Comparison of ENCODE assay signal across 33 cellular contexts in genomic region chr2:29084561-29084960, GRCh38. TPM values are rescaled to one million over a fixed set of nuclear protein-coding genes. Genes with fewer than 3 reads are reported as not detected.
"Had no signal": no experiment of that assay in that cellular context is flagged by ENCODE, and none has a peak within 500 bp of the region (broad histone marks: within the 10 kb centered on the region; RNA-seq: fewer than 3 reads in every experiment).

No MANE protein-coding gene starts in this region.

- H3K27ac ChIP-seq: ascending aorta, breast epithelium, cardiac muscle cell, colonic mucosa, epithelial cell of prostate, esophagus squamous epithelium, VCaP had no signal

- DNase-seq: activated CD4-positive, alpha-beta memory T cell treated with anti-CD3 and anti-CD28 coated beads, Interleukin-2, amount 10 ng/mL, durations not matched to agents 7 days and 5 days; activated CD4-positive, alpha-beta T cell treated with anti-CD3 and anti-CD28 coated beads for 1 hour; activated CD4-positive, alpha-beta T cell treated with anti-CD3 and anti-CD28 coated beads for 4 hours; activated CD4-positive, alpha-beta T cell treated with anti-CD3 and anti-CD28 coated beads, Interleukin-2, amount 10 ng/mL, durations not matched to agents 7 days and 5 days; activated CD4-positive, alpha-beta T cell treated with anti-CD3 and anti-CD28 coated beads, Interleukin-2, amount 50 U/mL, for 4 hours; activated CD8-positive, alpha-beta memory T cell treated with anti-CD3 and anti-CD28 coated beads, Interleukin-2, amount 50 U/mL, for 48 hours; activated gamma-delta T cell; activated naive CD4-positive, alpha-beta T cell; activated naive CD4-positive, alpha-beta T cell treated with anti-CD3 and anti-CD28 coated beads, Interleukin-2, amount 10 ng/mL, durations not matched to agents 7 days and 5 days; activated naive CD8-positive, alpha-beta T cell treated with anti-CD3 and anti-CD28 coated beads, Interleukin-2, amount 10 ng/mL, durations not matched to agents 7 days and 5 days; activated T-cell treated with anti-CD3 and anti-CD28 coated beads for 4 hours; activated T-cell treated with anti-CD3 and anti-CD28 coated beads, Interleukin-2, amount 50 U/mL, for 24 hours; activated T-cell treated with anti-CD3 and anti-CD28 coated beads, Interleukin-2, amount 50 U/mL, for 72 hours; central memory CD4-positive, alpha-beta T cell; cerebellar nuclear complex; colonic mucosa; effector CD8-positive, alpha-beta T cell; esophagus squamous epithelium; glutamatergic neuron; T-helper 1 cell; T-helper 2 cell had no signal

- H3K4me1 ChIP-seq: ascending aorta, breast epithelium, colonic mucosa, esophagus squamous epithelium had no signal

- H3K27me3 ChIP-seq: ascending aorta, breast epithelium, cardiac muscle cell, colonic mucosa, esophagus squamous epithelium had no signal

- H3K9me3 ChIP-seq: colonic mucosa had no signal

- H3K4me3 ChIP-seq: ascending aorta, breast epithelium, cardiac muscle cell, colonic mucosa, esophagus squamous epithelium had no signal

- H3K36me3 ChIP-seq: ascending aorta, breast epithelium, cardiac muscle cell, colonic mucosa, esophagus squamous epithelium had no signal

- ATAC-seq: activated naive CD4-positive, alpha-beta T cell treated with anti-CD3 and anti-CD28 coated beads, Interleukin-2, amount 50 U/mL, for 72 hours; activated T-cell treated with anti-CD3 and anti-CD28 coated beads, Interleukin-2, amount 50 U/mL, for 72 hours; WTC11 had no signal

RNA-seq across cellular contexts. Expression of gene PCARE, which starts 10.2 kb away (rescaled TPM):
- total RNA-seq: activated CD4-positive, alpha-beta memory T cell treated with anti-CD3 and anti-CD28 coated beads, Interleukin-2, amount 10 ng/mL, durations not matched to agents 7 days and 5 days; activated CD4-positive, alpha-beta T cell treated with anti-CD3 and anti-CD28 coated beads, Interleukin-2, amount 10 ng/mL, durations not matched to agents 7 days and 5 days; activated naive CD4-positive, alpha-beta T cell treated with anti-CD3 and anti-CD28 coated beads, Interleukin-2, amount 50 U/mL, for 72 hours; activated naive CD8-positive, alpha-beta T cell treated with anti-CD3 and anti-CD28 coated beads, Interleukin-2, amount 10 ng/mL, durations not matched to agents 7 days and 5 days; activated T-cell treated with anti-CD3 and anti-CD28 coated beads, Interleukin-2, amount 50 U/mL, for 72 hours; ascending aorta; breast epithelium; colonic mucosa; dermis microvascular lymphatic vessel endothelial cell; endothelial cell of umbilical vein; fibroblast of lung; fibroblast of villous mesenchyme; frontal cortex; WTC11 had no signal
- polyA plus RNA-seq: endothelial cell of umbilical vein, fibroblast of lung had no signal
